ENCODE assay signal across 19 cellular contexts in the genomic region with DNA sequence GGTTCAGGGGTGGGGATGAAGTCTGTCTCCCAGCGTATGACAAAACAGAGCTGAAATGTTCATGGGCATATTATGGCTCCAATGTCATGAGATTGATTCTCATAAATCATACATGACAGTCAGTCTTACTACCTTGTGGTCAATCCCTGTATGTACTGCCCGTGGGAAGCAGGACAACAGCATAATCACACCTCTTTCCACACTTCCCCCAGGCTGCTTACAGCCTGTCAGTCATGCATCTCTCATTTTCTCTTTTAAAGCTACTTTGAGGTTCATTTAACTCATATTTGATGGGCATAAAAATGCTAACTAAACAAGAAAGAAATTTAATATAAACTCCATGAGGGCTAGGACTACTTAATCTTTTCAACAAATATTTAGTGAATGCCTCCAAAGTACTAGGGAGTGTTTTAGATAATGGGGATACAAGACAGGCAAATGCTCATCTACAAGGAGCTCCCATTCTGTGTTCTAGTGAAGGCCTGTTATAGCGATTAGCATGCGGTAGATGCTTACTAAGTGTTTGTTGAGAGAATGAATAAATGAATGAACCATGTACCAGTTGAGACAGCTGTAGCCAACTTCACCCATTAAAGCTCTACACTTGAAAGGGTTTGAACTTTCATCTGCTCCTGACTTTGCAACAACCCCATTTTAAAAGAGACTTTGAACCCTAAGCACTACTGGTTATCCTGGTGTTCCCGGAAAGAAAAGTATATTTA.
"Had no signal": no experiment of that assay in that cellular context is flagged by ENCODE, and none has a peak within 500 bp of the region (broad histone marks: within the 10 kb centered on the region; RNA-seq: fewer than 3 reads in every experiment).

No MANE protein-coding gene starts in this region.

- DNase-seq: activated CD4-positive, alpha-beta T cell treated with anti-CD3 and anti-CD28 coated beads, Interleukin-2, amount 10 ng/mL, durations not matched to agents 7 days and 5 days; activated CD8-positive, alpha-beta memory T cell treated with anti-CD3 and anti-CD28 coated beads, Interleukin-2, amount 50 U/mL, for 48 hours; activated gamma-delta T cell; activated T-cell treated with anti-CD3 and anti-CD28 coated beads, Interleukin-2, amount 50 U/mL, for 72 hours; amniotic stem cell; body of pancreas; cortex of kidney; effector CD4-positive, alpha-beta T cell; foreskin keratinocyte; head of caudate nucleus; nucleus accumbens; posterior cingulate gyrus; right cardiac atrium; stomach; testis; upper lobe of right lung had no signal

- H3K9me3 ChIP-seq: body of pancreas, stomach, testis, upper lobe of right lung had no signal

- H3K4me3 ChIP-seq: body of pancreas, stomach, testis, upper lobe of right lung had no signal

- ATAC-seq: activated T-cell treated with anti-CD3 and anti-CD28 coated beads, Interleukin-2, amount 50 U/mL, for 72 hours; body of pancreas; foreskin keratinocyte; right cardiac atrium; upper lobe of right lung had no signal

- H3K27ac ChIP-seq: stomach, testis, upper lobe of right lung had no signal

- H3K4me1 ChIP-seq: testis had no signal

- H3K36me3 Mint-ChIP-seq: activated naive CD8-positive, alpha-beta T cell had no signal

- H3K36me3 ChIP-seq: stomach, upper lobe of right lung had no signal

- H3K4me3 Mint-ChIP-seq: activated CD4-positive, alpha-beta T cell treated with anti-CD3 and anti-CD28 coated beads, Interleukin-2, amount 10 ng/mL, durations not matched to agents 7 days and 5 days; activated naive CD8-positive, alpha-beta T cell; central memory CD8-positive, alpha-beta T cell; nephron had no signal

- H3K27me3 Mint-ChIP-seq: activated naive CD8-positive, alpha-beta T cell had no signal

- H3K27ac Mint-ChIP-seq: activated naive CD8-positive, alpha-beta T cell; activated T-cell treated with anti-CD3 and anti-CD28 coated beads, Interleukin-2, amount 50 U/mL, for 72 hours had no signal

- H3K27me3 ChIP-seq: body of pancreas, foreskin keratinocyte, stomach, testis, upper lobe of right lung had no signal

- H3K9me3 Mint-ChIP-seq: activated CD4-positive, alpha-beta T cell treated with anti-CD3 and anti-CD28 coated beads, Interleukin-2, amount 10 ng/mL, durations not matched to agents 7 days and 5 days; activated T-cell treated with anti-CD3 and anti-CD28 coated beads, Interleukin-2, amount 50 U/mL, for 72 hours; central memory CD8-positive, alpha-beta T cell; nephron had no signal
